ENCODE assay signal across 1 cellular context in the genomic region with DNA sequence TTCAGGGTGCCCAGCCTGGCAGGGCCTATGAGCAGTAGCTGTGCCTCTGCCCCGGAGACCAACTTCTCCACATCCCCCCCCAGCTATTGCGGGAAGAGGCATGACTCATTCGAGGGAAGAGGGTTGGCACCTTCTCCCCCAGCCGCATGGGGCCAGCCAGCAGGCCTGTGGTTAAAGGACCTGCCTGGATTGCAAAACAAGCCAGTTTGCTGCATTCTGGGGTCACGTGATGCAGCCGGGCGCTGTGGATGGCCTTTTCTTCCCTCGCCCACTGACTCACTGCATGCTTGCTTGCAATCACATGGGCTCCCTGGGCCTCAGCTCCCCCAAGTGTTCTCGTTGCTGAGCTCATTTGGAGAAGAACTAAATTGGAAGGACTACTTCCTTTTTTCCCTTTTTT.
TF ChIP-seq lines count a peak whose summit lies in the region.

No MANE protein-coding gene starts in this region.

TF ChIP-seq in HEK293, 187 proteins besides CTCF, POLR2A, EP300 and RAD21 (continued from another document):
- TF ChIP-seq ZBTB44 (tag by site-specific recombination; IDR thresholded peaks at IDR 0.05) (peak; percentile 31; the same call in 1 of the 2 replicates), ZBTB20 (tag by site-specific recombination; IDR thresholded peaks at IDR 0.05) (peak; percentile 15; the same call in 1 of the 2 replicates), ZNF335 (tag by site-specific recombination; conservative IDR thresholded peaks at IDR 0.05) (no peak), SETDB1 (IDR thresholded peaks at IDR 0.05; ENCODE audit: insufficient read length, low read length) (no peak), IKZF3 (tag by site-specific recombination; IDR thresholded peaks at IDR 0.05) (no peak), ZNF214 (tag by site-specific recombination; IDR thresholded peaks at IDR 0.05; ENCODE audit: borderline replicate concordance) (no peak), ZBTB1 (tag by site-specific recombination; IDR thresholded peaks at IDR 0.05) (no peak), KLF9 (tag by site-specific recombination; IDR thresholded peaks at IDR 0.05; ENCODE audit: low read depth) (no peak), KLF8 (tag by site-specific recombination; IDR thresholded peaks at IDR 0.05) (no peak), ZNF48 (tag by site-specific recombination; IDR thresholded peaks at IDR 0.05) (no peak), ZSCAN23 (tag by site-specific recombination; IDR thresholded peaks at IDR 0.05) (no peak), ZNF473 (tag by site-specific recombination; IDR thresholded peaks at IDR 0.05) (no peak), ZNF660 (tag by site-specific recombination; IDR thresholded peaks at IDR 0.05) (peak; percentile 67; the same call in 1 of the 2 replicates), ZNF768 (tag by site-specific recombination; IDR thresholded peaks at IDR 0.05) (no peak), ZNF629 (tag by site-specific recombination; IDR thresholded peaks at IDR 0.05) (no peak), ZNF747 (tag by site-specific recombination; IDR thresholded peaks at IDR 0.05) (no peak), ZFHX2 (tag by site-specific recombination; conservative IDR thresholded peaks at IDR 0.05) (peak; percentile 46)
- TF ChIP-seq, protein P1, sequence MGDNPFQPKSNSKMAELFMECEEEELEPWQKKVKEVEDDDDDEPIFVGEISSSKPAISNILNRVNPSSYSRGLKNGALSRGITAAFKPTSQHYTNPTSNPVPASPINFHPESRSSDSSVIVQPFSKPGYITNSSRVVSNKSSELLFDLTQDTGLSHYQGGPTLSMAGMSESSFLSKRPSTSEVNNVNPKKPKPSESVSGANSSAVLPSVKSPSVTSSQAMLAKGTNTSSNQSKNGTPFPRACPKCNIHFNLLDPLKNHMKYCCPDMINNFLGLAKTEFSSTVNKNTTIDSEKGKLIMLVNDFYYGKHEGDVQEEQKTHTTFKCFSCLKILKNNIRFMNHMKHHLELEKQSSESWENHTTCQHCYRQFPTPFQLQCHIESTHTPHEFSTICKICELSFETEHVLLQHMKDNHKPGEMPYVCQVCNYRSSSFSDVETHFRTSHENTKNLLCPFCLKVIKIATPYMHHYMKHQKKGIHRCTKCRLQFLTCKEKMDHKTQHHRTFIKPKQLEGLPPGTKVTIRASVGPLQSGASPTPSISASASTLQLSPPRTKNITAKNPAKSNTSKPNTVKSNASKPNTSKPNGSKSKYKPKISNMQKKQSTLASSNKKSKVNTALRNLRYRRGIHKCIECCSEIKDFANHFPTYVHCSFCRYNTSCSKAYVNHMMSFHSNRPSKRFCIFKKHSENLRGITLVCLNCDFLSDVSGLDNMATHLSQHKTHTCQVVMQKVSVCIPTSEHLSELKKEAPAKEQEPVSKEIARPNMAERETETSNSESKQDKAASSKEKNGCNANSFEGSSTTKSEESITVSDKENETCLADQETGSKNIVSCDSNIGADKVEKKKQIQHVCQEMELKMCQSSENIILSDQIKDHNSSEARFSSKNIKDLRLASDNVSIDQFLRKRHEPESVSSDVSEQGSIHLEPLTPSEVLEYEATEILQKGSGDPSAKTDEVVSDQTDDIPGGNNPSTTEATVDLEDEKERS (tag by site-specific recombination; IDR thresholded peaks at IDR 0.05) = no peak
- TF ChIP-seq, protein P2, sequence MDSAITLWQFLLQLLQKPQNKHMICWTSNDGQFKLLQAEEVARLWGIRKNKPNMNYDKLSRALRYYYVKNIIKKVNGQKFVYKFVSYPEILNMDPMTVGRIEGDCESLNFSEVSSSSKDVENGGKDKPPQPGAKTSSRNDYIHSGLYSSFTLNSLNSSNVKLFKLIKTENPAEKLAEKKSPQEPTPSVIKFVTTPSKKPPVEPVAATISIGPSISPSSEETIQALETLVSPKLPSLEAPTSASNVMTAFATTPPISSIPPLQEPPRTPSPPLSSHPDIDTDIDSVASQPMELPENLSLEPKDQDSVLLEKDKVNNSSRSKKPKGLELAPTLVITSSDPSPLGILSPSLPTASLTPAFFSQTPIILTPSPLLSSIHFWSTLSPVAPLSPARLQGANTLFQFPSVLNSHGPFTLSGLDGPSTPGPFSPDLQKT (IDR thresholded peaks at IDR 0.05; ENCODE audit: borderline replicate concordance, low read depth, low read length) = no peak
- TF ChIP-seq, protein P3, sequence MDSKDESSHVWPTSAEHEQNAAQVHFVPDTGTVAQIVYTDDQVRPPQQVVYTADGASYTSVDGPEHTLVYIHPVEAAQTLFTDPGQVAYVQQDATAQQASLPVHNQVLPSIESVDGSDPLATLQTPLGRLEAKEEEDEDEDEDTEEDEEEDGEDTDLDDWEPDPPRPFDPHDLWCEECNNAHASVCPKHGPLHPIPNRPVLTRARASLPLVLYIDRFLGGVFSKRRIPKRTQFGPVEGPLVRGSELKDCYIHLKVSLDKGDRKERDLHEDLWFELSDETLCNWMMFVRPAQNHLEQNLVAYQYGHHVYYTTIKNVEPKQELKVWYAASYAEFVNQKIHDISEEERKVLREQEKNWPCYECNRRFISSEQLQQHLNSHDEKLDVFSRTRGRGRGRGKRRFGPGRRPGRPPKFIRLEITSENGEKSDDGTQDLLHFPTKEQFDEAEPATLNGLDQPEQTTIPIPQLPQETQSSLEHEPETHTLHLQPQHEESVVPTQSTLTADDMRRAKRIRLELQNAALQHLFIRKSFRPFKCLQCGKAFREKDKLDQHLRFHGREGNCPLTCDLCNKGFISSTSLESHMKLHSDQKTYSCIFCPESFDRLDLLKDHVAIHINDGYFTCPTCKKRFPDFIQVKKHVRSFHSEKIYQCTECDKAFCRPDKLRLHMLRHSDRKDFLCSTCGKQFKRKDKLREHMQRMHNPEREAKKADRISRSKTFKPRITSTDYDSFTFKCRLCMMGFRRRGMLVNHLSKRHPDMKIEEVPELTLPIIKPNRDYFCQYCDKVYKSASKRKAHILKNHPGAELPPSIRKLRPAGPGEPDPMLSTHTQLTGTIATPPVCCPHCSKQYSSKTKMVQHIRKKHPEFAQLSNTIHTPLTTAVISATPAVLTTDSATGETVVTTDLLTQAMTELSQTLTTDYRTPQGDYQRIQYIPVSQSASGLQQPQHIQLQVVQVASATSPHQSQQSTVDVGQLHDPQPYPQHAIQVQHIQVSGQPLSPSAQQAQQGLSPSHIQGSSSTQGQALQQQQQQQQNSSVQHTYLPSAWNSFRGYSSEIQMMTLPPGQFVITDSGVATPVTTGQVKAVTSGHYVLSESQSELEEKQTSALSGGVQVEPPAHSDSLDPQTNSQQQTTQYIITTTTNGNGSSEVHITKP (tag by site-specific recombination; IDR thresholded peaks at IDR 0.05) = peak; percentile 44; the same call in 1 of the 2 replicates
- TF ChIP-seq, protein P4, sequence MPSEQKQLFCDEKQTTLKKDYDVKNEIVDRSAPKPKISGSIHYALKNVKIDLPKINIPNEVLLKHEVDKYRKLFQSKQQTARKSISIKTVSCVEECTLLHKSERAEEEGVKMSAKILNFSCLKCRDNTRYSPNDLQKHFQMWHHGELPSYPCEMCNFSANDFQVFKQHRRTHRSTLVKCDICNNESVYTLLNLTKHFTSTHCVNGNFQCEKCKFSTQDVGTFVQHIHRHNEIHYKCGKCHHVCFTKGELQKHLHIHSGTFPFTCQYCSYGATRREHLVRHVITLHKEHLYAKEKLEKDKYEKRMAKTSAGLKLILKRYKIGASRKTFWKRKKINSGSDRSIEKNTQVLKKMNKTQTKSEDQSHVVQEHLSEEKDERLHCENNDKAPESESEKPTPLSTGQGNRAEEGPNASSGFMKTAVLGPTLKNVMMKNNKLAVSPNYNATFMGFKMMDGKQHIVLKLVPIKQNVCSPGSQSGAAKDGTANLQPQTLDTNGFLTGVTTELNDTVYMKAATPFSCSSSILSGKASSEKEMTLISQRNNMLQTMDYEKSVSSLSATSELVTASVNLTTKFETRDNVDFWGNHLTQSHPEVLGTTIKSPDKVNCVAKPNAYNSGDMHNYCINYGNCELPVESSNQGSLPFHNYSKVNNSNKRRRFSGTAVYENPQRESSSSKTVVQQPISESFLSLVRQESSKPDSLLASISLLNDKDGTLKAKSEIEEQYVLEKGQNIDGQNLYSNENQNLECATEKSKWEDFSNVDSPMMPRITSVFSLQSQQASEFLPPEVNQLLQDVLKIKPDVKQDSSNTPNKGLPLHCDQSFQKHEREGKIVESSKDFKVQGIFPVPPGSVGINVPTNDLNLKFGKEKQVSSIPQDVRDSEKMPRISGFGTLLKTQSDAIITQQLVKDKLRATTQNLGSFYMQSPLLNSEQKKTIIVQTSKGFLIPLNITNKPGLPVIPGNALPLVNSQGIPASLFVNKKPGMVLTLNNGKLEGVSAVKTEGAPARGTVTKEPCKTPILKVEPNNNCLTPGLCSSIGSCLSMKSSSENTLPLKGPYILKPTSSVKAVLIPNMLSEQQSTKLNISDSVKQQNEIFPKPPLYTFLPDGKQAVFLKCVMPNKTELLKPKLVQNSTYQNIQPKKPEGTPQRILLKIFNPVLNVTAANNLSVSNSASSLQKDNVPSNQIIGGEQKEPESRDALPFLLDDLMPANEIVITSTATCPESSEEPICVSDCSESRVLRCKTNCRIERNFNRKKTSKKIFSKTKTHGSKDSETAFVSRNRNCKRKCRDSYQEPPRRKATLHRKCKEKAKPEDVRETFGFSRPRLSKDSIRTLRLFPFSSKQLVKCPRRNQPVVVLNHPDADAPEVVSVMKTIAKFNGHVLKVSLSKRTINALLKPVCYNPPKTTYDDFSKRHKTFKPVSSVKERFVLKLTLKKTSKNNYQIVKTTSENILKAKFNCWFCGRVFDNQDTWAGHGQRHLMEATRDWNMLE (tag by site-specific recombination; conservative IDR thresholded peaks at IDR 0.05; ENCODE audit: low read depth) = peak; percentile 46
